In the genomic region with DNA sequence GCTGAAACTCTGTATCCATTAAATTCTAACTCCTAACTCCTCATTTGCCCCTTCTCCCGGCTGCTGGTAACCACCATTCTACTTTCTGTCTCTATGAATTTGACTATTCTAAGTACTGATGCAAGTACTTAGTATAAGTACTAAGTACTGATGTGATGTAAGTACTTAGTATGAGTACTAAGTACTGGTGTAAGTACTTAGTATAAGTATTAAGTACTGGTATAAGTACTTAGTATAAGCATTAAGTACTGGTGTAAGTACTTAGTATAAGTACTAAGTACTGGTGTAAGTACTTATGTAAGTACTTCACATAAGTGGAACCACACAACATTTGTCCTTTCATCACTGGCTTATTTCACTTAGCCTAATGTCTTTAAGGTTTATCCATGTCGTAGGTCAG, we compare ENCODE assay signal across 15 cellular contexts. TPM values are rescaled to one million over a fixed set of nuclear protein-coding genes. Genes with fewer than 3 reads are reported as not detected.
DNase-seq lines count a peak whose midpoint lies in the region; ATAC-seq and TF ChIP-seq lines count a peak whose summit lies in the region.
"Had no signal": no experiment of that assay in that cellular context is flagged by ENCODE, and none has a peak within 500 bp of the region (broad histone marks: within the 10 kb centered on the region; RNA-seq: fewer than 3 reads in every experiment).

No MANE protein-coding gene starts in this region.

- H3K27me3 ChIP-seq in SK-N-SH (ENCODE audit: insufficient read depth) (no peaks in the 10 kb centered on the region), neural progenitor cell (no peaks in the 10 kb centered on the region)
- H3K27me3 ChIP-seq: BLaER1 treated with 17β-estradiol and CSF1 and Interleukin-3, amounts not matched to agents 10 nM and 100 nM had no signal

- H3K27me3 Mint-ChIP-seq in activated CD8-positive, alpha-beta T cell treated with anti-CD3 and anti-CD28 coated beads, Interleukin-2, amount 10 ng/mL, durations not matched to agents 7 days and 5 days (ENCODE audit: low read depth): peaks cover 3% of the 10 kb centered on the region
- H3K27me3 Mint-ChIP-seq in neural progenitor cell (ENCODE audit: insufficient read depth, low read depth): peaks cover 19% of the 10 kb centered on the region
- H3K27me3 Mint-ChIP-seq: CD4-positive, CD25-positive, alpha-beta regulatory T cell had no signal

- H3K4me2 ChIP-seq in SK-N-SH: no peak overlapping the region
- H3K4me2 ChIP-seq in neural progenitor cell: no peak overlapping the region
- H3K4me2 ChIP-seq: BLaER1 treated with 17β-estradiol and CSF1 and Interleukin-3, amounts not matched to agents 10 nM and 100 nM; GM23338 had no signal

- H3K36me3 ChIP-seq in SK-N-SH (replicated peaks in 1 of 2; ENCODE audit: control insufficient read depth in 1 of 2, insufficient read depth in 2 of 2, low read length in 1 of 2) (no peaks in the 10 kb centered on the region), neural progenitor cell (no peaks in the 10 kb centered on the region)
- H3K36me3 ChIP-seq: BLaER1 treated with 17β-estradiol and CSF1 and Interleukin-3, amounts not matched to agents 10 nM and 100 nM had no signal

- ATAC-seq in SK-N-SH treated with all-trans-retinoic acid at 6 μM for 48 hours: no peak
- no peak for ATAC-seq in activated CD8-positive, alpha-beta T cell treated with anti-CD3 and anti-CD28 coated beads, Interleukin-2, amount 10 ng/mL, durations not matched to agents 7 days and 5 days
- ATAC-seq: GM23338 had no signal

- no peak overlapping the region for H3K4me3 ChIP-seq in SK-N-SH (ENCODE audit: low read depth in 2 of 2, low read length in 1 of 2)
- H3K4me3 ChIP-seq in astrocyte of the spinal cord (ENCODE audit: low read depth, low read length): no peak overlapping the region
- no peak overlapping the region for H3K4me3 ChIP-seq in neural progenitor cell
- H3K4me3 ChIP-seq: BLaER1 treated with 17β-estradiol and CSF1 and Interleukin-3, amounts not matched to agents 10 nM and 100 nM; GM23338 had no signal

- H2AFZ ChIP-seq in SK-N-SH (ENCODE audit: low read depth) (no peak overlapping the region), neural progenitor cell (replicated peaks) (no peak overlapping the region)
- H2AFZ ChIP-seq: GM23338 had no signal

- H3K9ac ChIP-seq in SK-N-SH (no peak overlapping the region), neural progenitor cell (no peak overlapping the region)
- H3K9ac ChIP-seq: BLaER1 treated with 17β-estradiol and CSF1 and Interleukin-3, amounts not matched to agents 10 nM and 100 nM had no signal

- H3K4me1 Mint-ChIP-seq in activated CD8-positive, alpha-beta T cell treated with anti-CD3 and anti-CD28 coated beads, Interleukin-2, amount 10 ng/mL, durations not matched to agents 7 days and 5 days (ENCODE audit: low read depth): no peaks in the 10 kb centered on the region
- H3K4me1 Mint-ChIP-seq in neural progenitor cell: peaks cover 8% of the 10 kb centered on the region
- H3K4me1 Mint-ChIP-seq: CD4-positive, CD25-positive, alpha-beta regulatory T cell; GM23338 had no signal

- H3F3A ChIP-seq in SK-N-SH (replicated peaks; ENCODE audit: insufficient read depth): peaks cover 43% of the 10 kb centered on the region
- no peaks in the 10 kb centered on the region for H3F3A ChIP-seq in neural progenitor cell (ENCODE audit: low read depth)

- TF ChIP-seq RAD21 in SK-N-SH (IDR thresholded peaks at IDR 0.05; ENCODE audit: low read length): no peak

- no peak overlapping the region for H3K4me3 Mint-ChIP-seq in activated CD8-positive, alpha-beta T cell treated with anti-CD3 and anti-CD28 coated beads, Interleukin-2, amount 10 ng/mL, durations not matched to agents 7 days and 5 days
- H3K4me3 Mint-ChIP-seq in neural progenitor cell: no peak overlapping the region
- H3K4me3 Mint-ChIP-seq: CD4-positive, CD25-positive, alpha-beta regulatory T cell; GM23338; H9 had no signal

- no peaks in the 10 kb centered on the region for H4K20me1 ChIP-seq in SK-N-SH (ENCODE audit: insufficient read depth)
- no peaks in the 10 kb centered on the region for H4K20me1 ChIP-seq in neural progenitor cell (ENCODE audit: low read depth)
- H4K20me1 ChIP-seq: BLaER1 treated with 17β-estradiol and CSF1 and Interleukin-3, amounts not matched to agents 10 nM and 100 nM had no signal

- no peaks in the 10 kb centered on the region for H3K9me3 Mint-ChIP-seq in activated CD8-positive, alpha-beta T cell treated with anti-CD3 and anti-CD28 coated beads, Interleukin-2, amount 10 ng/mL, durations not matched to agents 7 days and 5 days (ENCODE audit: insufficient read depth)
- H3K9me3 Mint-ChIP-seq in neural progenitor cell: peaks cover 22% of the 10 kb centered on the region

- no peak overlapping the region for H3K27ac Mint-ChIP-seq in activated CD8-positive, alpha-beta T cell treated with anti-CD3 and anti-CD28 coated beads, Interleukin-2, amount 10 ng/mL, durations not matched to agents 7 days and 5 days
- no peak overlapping the region for H3K27ac Mint-ChIP-seq in neural progenitor cell
- H3K27ac Mint-ChIP-seq: GM23338, H9 had no signal

- in situ Hi-C loops in astrocyte of the spinal cord (cut with HindIII; ENCODE audit: low sequenced_read_pairs): no loop called here

- no peak overlapping the region for H3K27ac ChIP-seq in SK-N-SH (ENCODE audit: low read depth in 2 of 2, low read length in 1 of 2)
- H3K27ac ChIP-seq in neural progenitor cell: no peak overlapping the region
- H3K27ac ChIP-seq: BLaER1 treated with 17β-estradiol and CSF1 and Interleukin-3, amounts not matched to agents 10 nM and 100 nM had no signal

- TF ChIP-seq EP300 in SK-N-SH (IDR thresholded peaks at IDR 0.05; ENCODE audit: borderline replicate concordance in 1 of 2, low read depth in 1 of 2, low read length in 1 of 2): no peak

- no peaks in the 10 kb centered on the region for H3K36me3 Mint-ChIP-seq in activated CD8-positive, alpha-beta T cell treated with anti-CD3 and anti-CD28 coated beads, Interleukin-2, amount 10 ng/mL, durations not matched to agents 7 days and 5 days (ENCODE audit: low read depth)
- H3K36me3 Mint-ChIP-seq in neural progenitor cell: peaks cover 2% of the 10 kb centered on the region
- H3K36me3 Mint-ChIP-seq: CD4-positive, CD25-positive, alpha-beta regulatory T cell had no signal

- 66% methylated on average over 2 of the region's 2 CpGs for WGBS in SK-N-SH (ENCODE audit: low lambda C conversion rate)

- DNase-seq in SK-N-SH (no peak), LHCN-M2 (ENCODE audit: low read depth) (peak; percentile 28), astrocyte of the spinal cord (ENCODE audit: low read depth, low spot score) (peak; percentile 14), NCI-H526 (lab: John Stamatoyannopoulos, UW) (no peak), neural progenitor cell (ENCODE audit: low spot score) (no peak)
- no peak for DNase-seq in activated CD8-positive, alpha-beta T cell treated with anti-CD3 and anti-CD28 coated beads, Interleukin-2, amount 10 ng/mL, durations not matched to agents 7 days and 5 days
- DNase-seq: 8988T; ACHN; CD4-positive, CD25-positive, alpha-beta regulatory T cell; DMS79; H9 had no signal

- no peak for TF ChIP-seq CTCF in SK-N-SH (IDR thresholded peaks at IDR 0.05)
- no peak for TF ChIP-seq CTCF in astrocyte of the spinal cord (IDR thresholded peaks at IDR 0.05; ENCODE audit: low read depth, low read length)
- TF ChIP-seq CTCF in neural progenitor cell (IDR thresholded peaks at IDR 0.05): no peak

- POLR2A ChIA-PET in SK-N-SH (lab: Yijun Ruan, JAX): no interaction called here
- POLR2A ChIA-PET in activated CD8-positive, alpha-beta T cell treated with anti-CD3 and anti-CD28 coated beads, Interleukin-2, amount 10 ng/mL, durations not matched to agents 7 days and 5 days (lab: Charles Lee): no interaction called here

- CTCF ChIA-PET in SK-N-SH (lab: Yijun Ruan, JAX): no interaction called here
- CTCF ChIA-PET in activated CD8-positive, alpha-beta T cell treated with anti-CD3 and anti-CD28 coated beads, Interleukin-2, amount 10 ng/mL, durations not matched to agents 7 days and 5 days (lab: Charles Lee): no interaction called here

- no peaks in the 10 kb centered on the region for H3K9me3 ChIP-seq in SK-N-SH
- H3K9me3 ChIP-seq in neural progenitor cell (ENCODE audit: low read depth): no peaks in the 10 kb centered on the region

- peaks cover 6% of the 10 kb centered on the region; the same call in 1 of the 2 replicates for H3K79me2 ChIP-seq in SK-N-SH (ENCODE audit: insufficient read depth)
- no peaks in the 10 kb centered on the region for H3K79me2 ChIP-seq in neural progenitor cell (ENCODE audit: low read depth)

- no peaks in the 10 kb centered on the region for H3K9me2 ChIP-seq in SK-N-SH

- H3K4me1 ChIP-seq in SK-N-SH (ENCODE audit: control insufficient read depth in 1 of 2, insufficient read depth in 2 of 2, low read depth in 1 of 2, low read length in 1 of 2): peaks cover 3 to 23% of the 10 kb centered on the region in 2 experiments; a peak in 3 of 4 replicates
- no peaks in the 10 kb centered on the region for H3K4me1 ChIP-seq in neural progenitor cell

TF ChIP-seq in SK-N-SH treated with all-trans-retinoic acid at 6 μM for 48 hours, 23 proteins besides CTCF, POLR2A, EP300 and RAD21 (continues in another document):
- TF ChIP-seq OSR1 (CRISPR knock-in tag; IDR thresholded peaks at IDR 0.05): no peak
- TF ChIP-seq SNAI2 (CRISPR knock-in tag; IDR thresholded peaks at IDR 0.05): peak; percentile 14; the same call in 1 of the 2 replicates
- no peak for TF ChIP-seq PPARA (CRISPR knock-in tag; IDR thresholded peaks at IDR 0.05; ENCODE audit: borderline replicate concordance)

TF ChIP-seq in SK-N-SH, 30 proteins besides CTCF, POLR2A, EP300 and RAD21:
- TF ChIP-seq, protein P1, sequence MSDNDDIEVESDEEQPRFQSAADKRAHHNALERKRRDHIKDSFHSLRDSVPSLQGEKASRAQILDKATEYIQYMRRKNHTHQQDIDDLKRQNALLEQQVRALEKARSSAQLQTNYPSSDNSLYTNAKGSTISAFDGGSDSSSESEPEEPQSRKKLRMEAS (IDR thresholded peaks at IDR 0.05; ENCODE audit: low read depth): no peak
- TF ChIP-seq JUND (IDR thresholded peaks at IDR 0.05): no peak
- no peak for TF ChIP-seq TEAD4 (IDR thresholded peaks at IDR 0.05; ENCODE audit: borderline replicate concordance, insufficient read depth)
- TF ChIP-seq ELF1 (IDR thresholded peaks at IDR 0.05): no peak
TF ChIP-seq in SK-N-SH: peak in this region for 0.

RNA-seq across cellular contexts. Expression of a gene that starts 32.3 kb away (rescaled TPM):
- 108 and 123 TPM in 2 replicates for polyA plus RNA-seq in SK-N-SH (2012; rRNA removed)
- polyA plus RNA-seq in SK-N-SH (2012; cell fraction: cytosol; rRNA removed): 111 and 128 TPM in 2 replicates
- polyA plus RNA-seq in SK-N-SH (2012; cell fraction: nucleus; rRNA removed): 126 and 178 TPM in 2 replicates
- total RNA-seq in LHCN-M2 (2014; rRNA removed): 24.0 and 26.8 TPM in 2 replicates
- polyA plus RNA-seq in LHCN-M2 (2012): 20.3 TPM
- total RNA-seq in activated CD8-positive, alpha-beta T cell treated with anti-CD3 and anti-CD28 coated beads, Interleukin-2, amount 10 ng/mL, durations not matched to agents 7 days and 5 days: 10 to 100 TPM; 74.1 to 76.9 TPM
- 1.7 and 2.1 TPM in 2 replicates for total RNA-seq in neural progenitor cell (ENCODE audit: low replicate concordance)

RNA-seq across cellular contexts. Expression of a gene that starts 40.9 kb away (rescaled TPM):
- polyA plus RNA-seq in SK-N-SH (2012; rRNA removed): not detected in 2 replicates
- polyA plus RNA-seq in SK-N-SH (2012; cell fraction: cytosol; rRNA removed): 0.03 and 0.08 TPM in 2 replicates
- polyA plus RNA-seq in SK-N-SH (2012; cell fraction: nucleus; rRNA removed): not detected in 2 replicates
- total RNA-seq in LHCN-M2 (2014; rRNA removed) (not detected in 2 replicates), neural progenitor cell (ENCODE audit: low replicate concordance) (not detected in 2 replicates)
- not detected for polyA plus RNA-seq in LHCN-M2 (2012)
- not detected for total RNA-seq in activated CD8-positive, alpha-beta T cell treated with anti-CD3 and anti-CD28 coated beads, Interleukin-2, amount 10 ng/mL, durations not matched to agents 7 days and 5 days
- total RNA-seq: CD4-positive, CD25-positive, alpha-beta regulatory T cell; G401; GM23338; H9 had no signal
- polyA plus RNA-seq: CD4-positive, CD25-positive, alpha-beta regulatory T cell; GM23338 had no signal

Comparison
In these comparisons a context has a peak if more than half of its experiments do, and no peak if none do; other contexts are left out.
1. DNase-seq: peak in LHCN-M2 (single experiment) and astrocyte of the spinal cord (single experiment); none in SK-N-SH (single experiment), NCI-H526 (0 of 2), activated CD8-positive, alpha-beta T cell treated with anti-CD3 and anti-CD28 coated beads, Interleukin-2, amount 10 ng/mL, durations not matched to agents 7 days and 5 days (single experiment) and neural progenitor cell (single experiment).